9 cellular contexts compared by ENCODE assay signal in genomic region chrX:150482537-150483217, GRCh38.
DNase-seq lines count a peak whose midpoint lies in the region; ATAC-seq and TF ChIP-seq lines count a peak whose summit lies in the region.
"Had no signal": no experiment of that assay in that cellular context is flagged by ENCODE, and none has a peak within 500 bp of the region (broad histone marks: within the 10 kb centered on the region; RNA-seq: fewer than 3 reads in every experiment).

No MANE protein-coding gene starts in this region.

- H3K27ac ChIP-seq in RWPE2 (ENCODE audit: poor library complexity, severe bottlenecking) = no peak overlapping the region
- H3K27ac ChIP-seq: KMS-11 had no signal

- H3K9me3 ChIP-seq in RWPE2 (ENCODE audit: severe bottlenecking) = no peaks in the 10 kb centered on the region

- peak; percentile 59 for ATAC-seq in GM18498 (IDR thresholded peaks at IDR 0.05; ENCODE audit: unreplicated experiment)
- ATAC-seq in HG02623 (IDR thresholded peaks at IDR 0.05; ENCODE audit: unreplicated experiment) = peak; percentile 63
- peak; percentile 94 for ATAC-seq in RWPE2 (ENCODE audit: low read depth)
- no peak for ATAC-seq in GM21367 (IDR thresholded peaks at IDR 0.05; ENCODE audit: unreplicated experiment)
- ATAC-seq in HG03135 (IDR thresholded peaks at IDR 0.05; ENCODE audit: unreplicated experiment) = no peak
- no peak for ATAC-seq in left ventricle myocardium superior

- no peak for TF ChIP-seq CTCF in RWPE2 (IDR thresholded peaks at IDR 0.05; ENCODE audit: poor library complexity, severe bottlenecking)

- peak overlapping the region; percentile 72 for H3K27ac Mint-ChIP-seq in dendritic cell treated with granulocyte-macrophage colony-stimulating factor and Interleukin-4, amounts not matched to agents 40 ng/mL and 50 ng/mL, for 4 days

- no peaks in the 10 kb centered on the region for H3K27me3 ChIP-seq in RWPE2 (ENCODE audit: insufficient read depth, poor library complexity, severe bottlenecking)

- H3K4me3 ChIP-seq in RWPE2 (ENCODE audit: severe bottlenecking) = no peak overlapping the region

- H3K36me3 Mint-ChIP-seq in dendritic cell treated with granulocyte-macrophage colony-stimulating factor and Interleukin-4, amounts not matched to agents 40 ng/mL and 50 ng/mL, for 4 days (ENCODE audit: low read depth) = no peaks in the 10 kb centered on the region

- H3K36me3 ChIP-seq in RWPE2 (ENCODE audit: low read depth) = no peaks in the 10 kb centered on the region

- peaks cover 2% of the 10 kb centered on the region for H3K27me3 Mint-ChIP-seq in dendritic cell treated with granulocyte-macrophage colony-stimulating factor and Interleukin-4, amounts not matched to agents 40 ng/mL and 50 ng/mL, for 4 days

- no peak overlapping the region for H3K4me3 Mint-ChIP-seq in dendritic cell treated with granulocyte-macrophage colony-stimulating factor and Interleukin-4, amounts not matched to agents 40 ng/mL and 50 ng/mL, for 4 days

- no peaks in the 10 kb centered on the region for H3K9me3 Mint-ChIP-seq in dendritic cell treated with granulocyte-macrophage colony-stimulating factor and Interleukin-4, amounts not matched to agents 40 ng/mL and 50 ng/mL, for 4 days

- H3K4me1 Mint-ChIP-seq in dendritic cell treated with granulocyte-macrophage colony-stimulating factor and Interleukin-4, amounts not matched to agents 40 ng/mL and 50 ng/mL, for 4 days (ENCODE audit: low read depth) = peaks cover 8% of the 10 kb centered on the region

- no peak for DNase-seq in RWPE2 (ENCODE audit: low spot score)
- peak; percentile 15 to 50 (median 37) for DNase-seq in stimulated activated CD4-positive, alpha-beta T cell treated with anti-CD3 and anti-CD28 coated beads, TNF-alpha, amount 100 ng/mL, for 24 hours (ENCODE audit: low read depth in 3 of 3)
- DNase-seq in left ventricle myocardium superior = no peak

- H3K4me1 ChIP-seq in RWPE2 (ENCODE audit: insufficient read depth, poor library complexity, severe bottlenecking) = peaks cover 3% of the 10 kb centered on the region

- intact Hi-C loops in dendritic cell treated with granulocyte-macrophage colony-stimulating factor and Interleukin-4, amounts not matched to agents 40 ng/mL and 50 ng/mL, for 4 days (cut with micrococcal nuclease) = loop anchor here (10.0 kb wide), 1 partner anchor 118 kb away; the partner anchor contains the start of gene MAMLD1
- intact Hi-C loops in left ventricle myocardium superior (cut with micrococcal nuclease) = no loop called here

Comparison
In these comparisons a context has a peak if more than half of its experiments do, and no peak if none do; other contexts are left out.
1. ATAC-seq: peak in GM18498 (single experiment), HG02623 (single experiment) and RWPE2 (single experiment); none in GM21367 (single experiment), HG03135 (single experiment) and left ventricle myocardium superior (single experiment).
2. DNase-seq: peak in stimulated activated CD4-positive, alpha-beta T cell treated with anti-CD3 and anti-CD28 coated beads, TNF-alpha, amount 100 ng/mL, for 24 hours (3 of 3); none in RWPE2 (single experiment) and left ventricle myocardium superior (single experiment).